ENCODE assay signal across 6 cellular contexts in genomic region chr6:110512549-110512948, GRCh38. TPM values are rescaled to one million over a fixed set of nuclear protein-coding genes. Genes with fewer than 3 reads are reported as not detected.
"Had no signal": no experiment of that assay in that cellular context is flagged by ENCODE, and none has a peak within 500 bp of the region (broad histone marks: within the 10 kb centered on the region; RNA-seq: fewer than 3 reads in every experiment).

No MANE protein-coding gene starts in this region.

RNA-seq across cellular contexts. Expression of gene SLC22A16, which starts 36.1 kb away (rescaled TPM):
- total RNA-seq: H1, H9, HepG2, HFFc6, HT1080 had no signal
- polyA plus RNA-seq: H1, IgD-negative memory B cell had no signal
